Comparison of ENCODE assay signal across 1 cellular context in genomic region chr7:130669051-130669700, GRCh38.
TF ChIP-seq lines count a peak whose summit lies in the region.

No MANE protein-coding gene starts in this region.

TF ChIP-seq in K562, 482 proteins besides CTCF, POLR2A, EP300 and RAD21 (continued from another document and continues in another):
- TF ChIP-seq MXD1 (CRISPR knock-in tag; IDR thresholded peaks at IDR 0.05; ENCODE audit: borderline replicate concordance, poor library complexity, severe bottlenecking) = no peak
- 0 out of 2 replicates have a peak, but pooled peaks have one; percentile 18 for TF ChIP-seq MGA (IDR thresholded peaks at IDR 0.05)
- TF ChIP-seq CBX3 (IDR thresholded peaks at IDR 0.05; ENCODE audit: borderline replicate concordance in 1 of 2, low read length in 2 of 2) = no peak
- TF ChIP-seq HNRNPK (IDR thresholded peaks at IDR 0.05; ENCODE audit: low read depth, low read length, poor library complexity, severe bottlenecking) = no peak
- no peak for TF ChIP-seq ZBTB7A (IDR thresholded peaks at IDR 0.05; ENCODE audit: borderline replicate concordance, control insufficient read depth, low read depth, low read length)
- TF ChIP-seq ZC3H11A (IDR thresholded peaks at IDR 0.05; ENCODE audit: low read depth, low read length) = no peak
- 0 out of 4 replicates have a peak, but pooled peaks of 1 of the 2 experiments have one; percentile 6 for TF ChIP-seq FOXA3 (CRISPR knock-in tag; conservative IDR thresholded peaks at IDR 0.05 in 1 of 2, IDR thresholded peaks at IDR 0.05 in 1 of 2)
- TF ChIP-seq DEAF1 (CRISPR knock-in tag; IDR thresholded peaks at IDR 0.05) = no peak
- TF ChIP-seq CHAMP1 (IDR thresholded peaks at IDR 0.05) = no peak
- no peak for TF ChIP-seq GABPA (tag; conservative IDR thresholded peaks at IDR 0.05; ENCODE audit: low read depth)
- no peak for TF ChIP-seq ZBED1 (IDR thresholded peaks at IDR 0.05)
- no peak for TF ChIP-seq NEUROD1 (IDR thresholded peaks at IDR 0.05; ENCODE audit: borderline replicate concordance, low read depth, low read length, partially characterized antibody)
- TF ChIP-seq SP2 (IDR thresholded peaks at IDR 0.05; ENCODE audit: extremely low read depth, low read depth, low read length, poor library complexity, severe bottlenecking) = no peak
- TF ChIP-seq HMGXB4 (CRISPR knock-in tag; IDR thresholded peaks at IDR 0.05) = 0 out of 2 replicates have a peak, but pooled peaks have one; percentile 0
- TF ChIP-seq MYNN (IDR thresholded peaks at IDR 0.05) = no peak
- TF ChIP-seq MYNN (CRISPR knock-in tag; IDR thresholded peaks at IDR 0.05) = no peak
- no peak for TF ChIP-seq EGR1 (conservative IDR thresholded peaks at IDR 0.05)
- TF ChIP-seq NFATC3 (IDR thresholded peaks at IDR 0.05) = no peak
- 0 out of 2 replicates have a peak, but pooled peaks have one; percentile 8 for TF ChIP-seq ZNF583 (CRISPR knock-in tag; IDR thresholded peaks at IDR 0.05)
- no peak for TF ChIP-seq TSC22D4 (tag; IDR thresholded peaks at IDR 0.05)
- TF ChIP-seq GTF2E2 (tag; IDR thresholded peaks at IDR 0.05) = peak; percentile 66; the same call in 1 of the 2 replicates
- TF ChIP-seq FOXO4 (CRISPR knock-in tag; IDR thresholded peaks at IDR 0.05) = no peak
- no peak for TF ChIP-seq ZNF174 (CRISPR knock-in tag; IDR thresholded peaks at IDR 0.05)
- TF ChIP-seq ZFX (CRISPR knock-in tag; IDR thresholded peaks at IDR 0.05) = peak; percentile 5; the same call in 1 of the 2 replicates
- no peak for TF ChIP-seq ZNF398 (CRISPR knock-in tag; IDR thresholded peaks at IDR 0.05)
- TF ChIP-seq ZFP1 (CRISPR knock-in tag; IDR thresholded peaks at IDR 0.05) = 0 out of 2 replicates have a peak, but pooled peaks have one; percentile 11
- no peak for TF ChIP-seq TBP (optimal IDR thresholded peaks at IDR 0.05; ENCODE audit: low read depth, low read length)
- no peak for TF ChIP-seq ZNF311 (CRISPR knock-in tag; IDR thresholded peaks at IDR 0.05)
- no peak for TF ChIP-seq KAT8 (IDR thresholded peaks at IDR 0.05; ENCODE audit: low read depth)
- no peak for TF ChIP-seq E2F8 (IDR thresholded peaks at IDR 0.05; ENCODE audit: low read depth, partially characterized antibody)
- TF ChIP-seq FOXM1 (IDR thresholded peaks at IDR 0.05; ENCODE audit: low read depth) = no peak
- TF ChIP-seq FOXM1 (CRISPR knock-in tag; IDR thresholded peaks at IDR 0.05; ENCODE audit: low read depth) = 0 out of 2 replicates have a peak, but pooled peaks have one; percentile 25
